In genomic region chr5:14090290-14090689, GRCh38 we compare ENCODE assay signal across 21 cellular contexts. TPM values are rescaled to one million over a fixed set of nuclear protein-coding genes. Genes with fewer than 3 reads are reported as not detected.
DNase-seq lines count a peak whose midpoint lies in the region; ATAC-seq, FAIRE-seq and TF ChIP-seq lines count a peak whose summit lies in the region.
"Had no signal": no experiment of that assay in that cellular context is flagged by ENCODE, and none has a peak within 500 bp of the region (broad histone marks: within the 10 kb centered on the region; RNA-seq: fewer than 3 reads in every experiment).

No MANE protein-coding gene starts in this region.

- peak; percentile 26 for DNase-seq in ELR (ENCODE audit: low read depth)
- peak; percentile 10 for DNase-seq in M059J (ENCODE audit: low read depth)
- DNase-seq in K562 (ENCODE audit: extremely low read depth in 1 of 4, low spot score in 3 of 4), result no peak
- DNase-seq in activated naive CD4-positive, alpha-beta T cell treated with anti-CD3 and anti-CD28 coated beads, Interleukin-2, amount 10 ng/mL, durations not matched to agents 7 days and 5 days, result no peak
- no peak for DNase-seq in KG1 (lab: John Stamatoyannopoulos, UW)
- no peak for DNase-seq in G401 (ENCODE audit: low spot score)
- no peak for DNase-seq in CD4-positive, alpha-beta T cell
- DNase-seq: 8988T; CD8-positive, alpha-beta memory T cell; COR-L47; DMS 273 treated with DMSO at 0.1 percent for 48 hours; DMS53; DND-41; EL; GDM1 had no signal

- 2% methylated on average over 2 of the region's 2 CpGs for WGBS in K562 (ENCODE audit: insufficient coverage, low coverage, missing lambda C conversion rate)

- H3K27me3 ChIP-seq in K562 (ENCODE audit: control insufficient read depth in 2 of 2, insufficient read depth in 2 of 2, low read length in 2 of 2), result no peaks in the 10 kb centered on the region; a peak in 2 of 5 replicates
- no peaks in the 10 kb centered on the region for H3K27me3 ChIP-seq in CD4-positive, alpha-beta T cell (ENCODE audit: control insufficient read depth, insufficient read depth, low read length)
- H3K27me3 ChIP-seq: BLaER1 treated with 17β-estradiol and CSF1 and Interleukin-3, amounts not matched to agents 10 nM and 100 nM had no signal

- POLR2A ChIA-PET in K562 (lab: Yijun Ruan, JAX), result no interaction called here
- POLR2A ChIA-PET in CD4-positive, alpha-beta T cell (lab: Charles Lee), result no interaction called here

- H3K4me3 ChIP-seq in K562, result no peak overlapping the region
- H3K4me3 ChIP-seq: BLaER1 treated with 17β-estradiol and CSF1 and Interleukin-3, amounts not matched to agents 10 nM and 100 nM; GM23338 had no signal

- CTCF ChIA-PET in K562 (lab: Yijun Ruan, JAX; ENCODE audit: low intra/inter-chr PET ratio), result no interaction called here
- CTCF ChIA-PET in activated naive CD4-positive, alpha-beta T cell treated with anti-CD3 and anti-CD28 coated beads, Interleukin-2, amount 10 ng/mL, durations not matched to agents 7 days and 5 days (lab: Charles Lee), result no interaction called here
- CTCF ChIA-PET in CD4-positive, alpha-beta T cell (lab: Charles Lee), result no interaction called here

- H3K9me3 Mint-ChIP-seq in activated naive CD4-positive, alpha-beta T cell treated with anti-CD3 and anti-CD28 coated beads, Interleukin-2, amount 10 ng/mL, durations not matched to agents 7 days and 5 days, result no peaks in the 10 kb centered on the region
- peaks cover 6% of the 10 kb centered on the region for H3K9me3 Mint-ChIP-seq in CD4-positive, alpha-beta T cell

- TF ChIP-seq CTCF in K562 (IDR thresholded peaks at IDR 0.05 in 2 of 3, conservative IDR thresholded peaks at IDR 0.05 in 1 of 3; ENCODE audit: insufficient read depth in 2 of 3, low read depth in 1 of 3, low read length in 3 of 3), result peak in 2 of 3 experiments; percentile 20 to 21; a peak in 2 of 6 replicates
- no peak for TF ChIP-seq CTCF in CD4-positive, alpha-beta T cell (IDR thresholded peaks at IDR 0.05)

- TF ChIP-seq RAD21 in K562 (CRISPR knock-in tag; conservative IDR thresholded peaks at IDR 0.05 in 1 of 2, IDR thresholded peaks at IDR 0.05 in 1 of 2), result no peak

- H3K27me3 Mint-ChIP-seq in activated naive CD4-positive, alpha-beta T cell treated with anti-CD3 and anti-CD28 coated beads, Interleukin-2, amount 10 ng/mL, durations not matched to agents 7 days and 5 days, result no peaks in the 10 kb centered on the region
- H3K27me3 Mint-ChIP-seq in CD4-positive, alpha-beta T cell, result peaks cover 22% of the 10 kb centered on the region

- no peaks in the 10 kb centered on the region; the same call in 1 of the 2 replicates for H4K20me1 ChIP-seq in K562 (replicated peaks; ENCODE audit: control insufficient read depth, insufficient read depth, low read length)
- H4K20me1 ChIP-seq: BLaER1 treated with 17β-estradiol and CSF1 and Interleukin-3, amounts not matched to agents 10 nM and 100 nM had no signal

- FAIRE-seq in K562 (lab: Jason Lieb, UNC), result no peak
- FAIRE-seq: GM18507, H54 had no signal

- H3K36me3 Mint-ChIP-seq in activated naive CD4-positive, alpha-beta T cell treated with anti-CD3 and anti-CD28 coated beads, Interleukin-2, amount 10 ng/mL, durations not matched to agents 7 days and 5 days, result no peaks in the 10 kb centered on the region
- H3K36me3 Mint-ChIP-seq in CD4-positive, alpha-beta T cell (ENCODE audit: low read depth), result no peaks in the 10 kb centered on the region
- H3K36me3 Mint-ChIP-seq: CD8-positive, alpha-beta memory T cell had no signal

- intact Hi-C loops in K562 (cut with micrococcal nuclease), result no loop called here
- intact Hi-C loops in CD4-positive, alpha-beta T cell (cut with DNase I, micrococcal nuclease), result no loop called here

- no peaks in the 10 kb centered on the region for H3K4me1 Mint-ChIP-seq in activated naive CD4-positive, alpha-beta T cell treated with anti-CD3 and anti-CD28 coated beads, Interleukin-2, amount 10 ng/mL, durations not matched to agents 7 days and 5 days
- H3K4me1 Mint-ChIP-seq in CD4-positive, alpha-beta T cell (ENCODE audit: low read depth), result no peaks in the 10 kb centered on the region
- H3K4me1 Mint-ChIP-seq: B cell; CD8-positive, alpha-beta memory T cell had no signal

- no peaks in the 10 kb centered on the region for H3K79me2 ChIP-seq in K562 (ENCODE audit: control insufficient read depth, insufficient read depth, low read length)

- H3K36me3 ChIP-seq in K562 (ENCODE audit: control insufficient read depth, insufficient read depth, low read length), result no peaks in the 10 kb centered on the region

- no TSS peak for BruUV-seq in K562 (replicated peaks; lab: Mats Ljungman, UMichigan)

- H3K27ac ChIP-seq in K562 (ENCODE audit: extremely low read depth, low read depth, low read length), result no peak overlapping the region
- H3K27ac ChIP-seq in CD4-positive, alpha-beta T cell (ENCODE audit: low read depth, low read length), result no peak overlapping the region
- H3K27ac ChIP-seq: BLaER1 treated with 17β-estradiol and CSF1 and Interleukin-3, amounts not matched to agents 10 nM and 100 nM; HL-60 had no signal

- no peaks in the 10 kb centered on the region for H3K9me1 ChIP-seq in K562 (ENCODE audit: control insufficient read depth, insufficient read depth, low read length)

- no peak for TF ChIP-seq EP300 in K562 (IDR thresholded peaks at IDR 0.05; ENCODE audit: low read length)

- TF ChIP-seq POLR2A in K562 (conservative IDR thresholded peaks at IDR 0.05), result no peak

- no peak overlapping the region for H3K4me3 Mint-ChIP-seq in activated naive CD4-positive, alpha-beta T cell treated with anti-CD3 and anti-CD28 coated beads, Interleukin-2, amount 10 ng/mL, durations not matched to agents 7 days and 5 days
- H3K4me3 Mint-ChIP-seq in CD4-positive, alpha-beta T cell, result no peak overlapping the region
- H3K4me3 Mint-ChIP-seq: B cell; CD8-positive, alpha-beta memory T cell; GM23338 had no signal

- no peak overlapping the region for H2AFZ ChIP-seq in K562 (ENCODE audit: low read depth, low read length)
- H2AFZ ChIP-seq: GM23338 had no signal

- no peak for ATAC-seq in K562
- ATAC-seq in CD4-positive, alpha-beta T cell (ENCODE audit: poor library complexity), result no peak
- ATAC-seq: GM23338 had no signal

- no peaks in the 10 kb centered on the region for H3K4me1 ChIP-seq in K562 (replicated peaks in 1 of 2; ENCODE audit: control insufficient read depth in 2 of 2, insufficient read depth in 2 of 2, low read length in 2 of 2)
- H3K4me1 ChIP-seq: BLaER1 treated with 17β-estradiol and CSF1 and Interleukin-3, amounts not matched to agents 10 nM and 100 nM had no signal

- no peak overlapping the region for H3K27ac Mint-ChIP-seq in activated naive CD4-positive, alpha-beta T cell treated with anti-CD3 and anti-CD28 coated beads, Interleukin-2, amount 10 ng/mL, durations not matched to agents 7 days and 5 days
- H3K27ac Mint-ChIP-seq in CD4-positive, alpha-beta T cell, result no peak overlapping the region
- H3K27ac Mint-ChIP-seq: B cell; CD8-positive, alpha-beta memory T cell; GM23338 had no signal

- in situ Hi-C loops in K562 (cut with MboI) (no loop called here), G401 (cut with HindIII; ENCODE audit: low sequenced_read_pairs) (no loop called here)

- no peak overlapping the region for H3K9ac ChIP-seq in K562 (ENCODE audit: insufficient read depth in 1 of 2, low read depth in 2 of 2, low read length in 2 of 2)
- H3K9ac ChIP-seq: BLaER1 treated with 17β-estradiol and CSF1 and Interleukin-3, amounts not matched to agents 10 nM and 100 nM had no signal

- no peaks in the 10 kb centered on the region for H3K9me3 ChIP-seq in K562 (replicated peaks; ENCODE audit: control insufficient read depth, insufficient read depth, low read depth, low read length)
- no peaks in the 10 kb centered on the region for H3K9me3 ChIP-seq in CD4-positive, alpha-beta T cell (ENCODE audit: control insufficient read depth, low read length)

- H3K4me2 ChIP-seq in K562 (ENCODE audit: insufficient read depth, low read length), result no peak overlapping the region
- H3K4me2 ChIP-seq: BLaER1 treated with 17β-estradiol and CSF1 and Interleukin-3, amounts not matched to agents 10 nM and 100 nM; GM23338 had no signal

TF ChIP-seq in K562, 482 proteins besides CTCF, POLR2A, EP300 and RAD21 (continues in another document):
- TF ChIP-seq POLR3G (IDR thresholded peaks at IDR 0.05; ENCODE audit: extremely low read depth, insufficient read length, insufficient replicate concordance), result no peak
- no peak for TF ChIP-seq MCM3 (IDR thresholded peaks at IDR 0.05)
- TF ChIP-seq SIN3A (IDR thresholded peaks at IDR 0.05; ENCODE audit: borderline replicate concordance in 2 of 2, control insufficient read depth in 1 of 2, low read depth in 2 of 2, low read length in 2 of 2), result no peak
- TF ChIP-seq HDAC3 (IDR thresholded peaks at IDR 0.05; ENCODE audit: borderline replicate concordance, partially characterized antibody), result no peak
- no peak for TF ChIP-seq ZNF561 (CRISPR knock-in tag; conservative IDR thresholded peaks at IDR 0.05)

RNA-seq across cellular contexts. Expression of gene TRIO, which starts 52.9 kb away (rescaled TPM):
- total RNA-seq in M059J (2014; rRNA removed; shearing (Covaris generic)), result 55.8 and 116 TPM in 2 replicates
- 28.4 and 32.2 TPM in 2 replicates for total RNA-seq in K562 (2011; cell fraction: chromatin; rRNA removed; ENCODE audit: low replicate concordance)
- 12.4 and 14.2 TPM in 2 replicates for total RNA-seq in K562 (2011; cell fraction: nucleolus; rRNA removed)
- 18.8 and 24.4 TPM in 2 replicates for total RNA-seq in K562 (2011; cell fraction: nucleoplasm; rRNA removed)
- total RNA-seq in K562 (2014; rRNA removed), result 1.4 and 3.8 TPM in 2 replicates
- 1.6 TPM in 2 replicates for total RNA-seq in K562 (2014; rRNA removed; fragmentation: Illumina TruSeq; extraction: Trizol)
- 1.1 and 1.4 TPM in 2 replicates for total RNA-seq in K562 (2015; rRNA removed; fragmentation: Illumina TruSeq; extraction: Trizol)
- total RNA-seq in K562 (2021), result 3.4 and 5.0 TPM in 2 replicates
- 0.91 and 2.6 TPM in 2 replicates for polyA plus RNA-seq in K562 (2011; rRNA removed)
- polyA plus RNA-seq in K562 (2011; cell fraction: cytosol; rRNA removed), result 0.94 and 2.3 TPM in 2 replicates
- 3.1 and 11.6 TPM in 2 replicates for polyA plus RNA-seq in K562 (2011; cell fraction: nucleus; rRNA removed)
- polyA plus RNA-seq in K562 (2012), result 1.2 and 1.9 TPM in 2 replicates
- polyA plus RNA-seq in K562 (2014; fragmentation: Illumina TruSeq; extraction: Trizol), result 0.76 and 1.2 TPM in 2 replicates
- polyA plus RNA-seq in K562 (2014; fragmentation: Nextera tagmentation; extraction: Ambion mirVana), result under 1 TPM; 0.24 to 0.75 TPM
- polyA plus RNA-seq in K562 (2014; rRNA removed), result 1.00 and 1.1 TPM in 2 replicates
- 2.2 and 10.6 TPM in 2 replicates for polyA minus RNA-seq in K562 (2011; rRNA and poly(A)+ RNA removed)
- polyA minus RNA-seq in K562 (2011; cell fraction: cytosol; rRNA and poly(A)+ RNA removed), result 2.1 and 2.4 TPM in 2 replicates
- 4.4 and 13.5 TPM in 2 replicates for polyA minus RNA-seq in K562 (2011; cell fraction: nucleus; rRNA and poly(A)+ RNA removed)
- total RNA-seq in G401 (2014; rRNA removed; shearing (Covaris generic)), result 42.1 and 50.0 TPM in 2 replicates
- 1 to 10 TPM; 4.1 to 6.5 TPM for total RNA-seq in CD4-positive, alpha-beta T cell

Comparison
In these comparisons a context has a peak if more than half of its experiments do, and no peak if none do; other contexts are left out.
1. DNase-seq: peak in ELR (single experiment) and M059J (single experiment); none in K562 (0 of 4), activated naive CD4-positive, alpha-beta T cell treated with anti-CD3 and anti-CD28 coated beads, Interleukin-2, amount 10 ng/mL, durations not matched to agents 7 days and 5 days (single experiment), KG1 (single experiment), G401 (single experiment) and CD4-positive, alpha-beta T cell (0 of 10).